ENCODE assay signal across 1 cellular context in the genomic region with DNA sequence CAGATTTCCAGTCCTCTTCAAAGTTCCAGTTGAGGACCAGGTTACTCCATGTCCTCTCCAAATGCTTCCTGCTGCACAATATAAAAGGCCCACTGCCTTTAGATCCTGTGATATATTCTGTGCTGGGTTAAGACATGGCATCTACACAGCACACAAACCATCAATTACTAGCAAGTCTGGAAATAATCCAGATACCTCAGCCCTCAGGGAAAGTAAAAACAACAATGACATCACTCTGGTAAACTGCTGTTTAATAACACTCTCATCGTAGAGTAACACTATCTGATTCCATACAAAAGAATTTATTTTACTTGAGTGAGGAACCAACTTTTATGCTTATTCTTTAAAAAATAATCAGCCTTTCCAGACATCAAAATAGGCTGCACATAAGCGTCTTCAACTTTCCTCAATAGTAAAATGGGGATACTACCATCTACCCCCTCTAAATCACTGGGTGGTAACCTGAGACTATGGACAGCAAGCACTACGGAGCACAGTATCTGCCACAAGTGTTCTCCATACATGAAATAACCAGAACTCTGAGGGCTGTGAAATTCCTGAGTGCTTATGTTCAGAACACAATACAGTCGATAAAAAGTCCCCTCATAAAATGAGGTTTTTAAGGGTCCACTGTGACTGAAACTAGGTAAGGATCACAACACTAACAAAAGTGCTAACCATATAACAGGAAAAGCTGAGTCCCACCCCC.
TF ChIP-seq lines count a peak whose summit lies in the region.

No MANE protein-coding gene starts in this region.

TF ChIP-seq in HEK293, 187 proteins besides CTCF, POLR2A, EP300 and RAD21 (continued from another document and continues in another):
- TF ChIP-seq ZNF274 (IDR thresholded peaks at IDR 0.05; ENCODE audit: low read length) (no peak), ZNF274 (tag by site-specific recombination; IDR thresholded peaks at IDR 0.05; ENCODE audit: borderline replicate concordance) (no peak), IKZF3 (tag by site-specific recombination; IDR thresholded peaks at IDR 0.05) (peak; percentile 87), ZNF623 (tag by site-specific recombination; IDR thresholded peaks at IDR 0.05) (no peak), OSR2 (tag by site-specific recombination; IDR thresholded peaks at IDR 0.05) (0 out of 2 replicates have a peak, but pooled peaks have one; percentile 33), ZNF416 (tag by site-specific recombination; IDR thresholded peaks at IDR 0.05) (no peak), ZNF530 (tag by site-specific recombination; IDR thresholded peaks at IDR 0.05; ENCODE audit: low read depth) (no peak), MYNN (tag by site-specific recombination; IDR thresholded peaks at IDR 0.05; ENCODE audit: borderline replicate concordance) (no peak), ZNF654 (tag by site-specific recombination; IDR thresholded peaks at IDR 0.05; ENCODE audit: low read depth) (no peak), SP7 (tag by site-specific recombination; IDR thresholded peaks at IDR 0.05) (peak; percentile 94), GLI2 (tag by site-specific recombination; IDR thresholded peaks at IDR 0.05; ENCODE audit: borderline replicate concordance, low read depth) (no peak), ZFP69B (tag by site-specific recombination; IDR thresholded peaks at IDR 0.05) (0 out of 2 replicates have a peak, but pooled peaks have one; percentile 23), ZNF561 (tag by site-specific recombination; IDR thresholded peaks at IDR 0.05; ENCODE audit: borderline replicate concordance) (no peak), ZNF785 (tag by site-specific recombination; IDR thresholded peaks at IDR 0.05) (no peak), ZNF629 (tag by site-specific recombination; IDR thresholded peaks at IDR 0.05) (peak; percentile 85), ZNF10 (tag by site-specific recombination; IDR thresholded peaks at IDR 0.05) (0 out of 2 replicates have a peak, but pooled peaks have one; percentile 20), ZNF792 (tag by site-specific recombination; IDR thresholded peaks at IDR 0.05) (no peak), ZEB2 (tag by site-specific recombination; IDR thresholded peaks at IDR 0.05) (peak; percentile 78), ZNF514 (tag by site-specific recombination; IDR thresholded peaks at IDR 0.05) (no peak), ZBTB21 (tag by site-specific recombination; IDR thresholded peaks at IDR 0.05) (peak; percentile 72), ZBTB17 (tag by site-specific recombination; IDR thresholded peaks at IDR 0.05) (peak; percentile 71), ZXDB (tag by site-specific recombination; IDR thresholded peaks at IDR 0.05) (peak; percentile 69), ZNF585B (tag by site-specific recombination; IDR thresholded peaks at IDR 0.05) (no peak), KLF8 (tag by site-specific recombination; IDR thresholded peaks at IDR 0.05) (0 out of 2 replicates have a peak, but pooled peaks have one; percentile 44), ZNF112 (tag by site-specific recombination; IDR thresholded peaks at IDR 0.05) (no peak), ZNF555 (tag by site-specific recombination; conservative IDR thresholded peaks at IDR 0.05) (no peak), YY1 (tag by site-specific recombination; IDR thresholded peaks at IDR 0.05) (no peak), RBAK (tag by site-specific recombination; IDR thresholded peaks at IDR 0.05) (no peak)
- TF ChIP-seq, protein P1, sequence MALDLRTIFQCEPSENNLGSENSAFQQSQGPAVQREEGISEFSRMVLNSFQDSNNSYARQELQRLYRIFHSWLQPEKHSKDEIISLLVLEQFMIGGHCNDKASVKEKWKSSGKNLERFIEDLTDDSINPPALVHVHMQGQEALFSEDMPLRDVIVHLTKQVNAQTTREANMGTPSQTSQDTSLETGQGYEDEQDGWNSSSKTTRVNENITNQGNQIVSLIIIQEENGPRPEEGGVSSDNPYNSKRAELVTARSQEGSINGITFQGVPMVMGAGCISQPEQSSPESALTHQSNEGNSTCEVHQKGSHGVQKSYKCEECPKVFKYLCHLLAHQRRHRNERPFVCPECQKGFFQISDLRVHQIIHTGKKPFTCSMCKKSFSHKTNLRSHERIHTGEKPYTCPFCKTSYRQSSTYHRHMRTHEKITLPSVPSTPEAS (tag by site-specific recombination; IDR thresholded peaks at IDR 0.05), result no peak
- TF ChIP-seq, protein P2, sequence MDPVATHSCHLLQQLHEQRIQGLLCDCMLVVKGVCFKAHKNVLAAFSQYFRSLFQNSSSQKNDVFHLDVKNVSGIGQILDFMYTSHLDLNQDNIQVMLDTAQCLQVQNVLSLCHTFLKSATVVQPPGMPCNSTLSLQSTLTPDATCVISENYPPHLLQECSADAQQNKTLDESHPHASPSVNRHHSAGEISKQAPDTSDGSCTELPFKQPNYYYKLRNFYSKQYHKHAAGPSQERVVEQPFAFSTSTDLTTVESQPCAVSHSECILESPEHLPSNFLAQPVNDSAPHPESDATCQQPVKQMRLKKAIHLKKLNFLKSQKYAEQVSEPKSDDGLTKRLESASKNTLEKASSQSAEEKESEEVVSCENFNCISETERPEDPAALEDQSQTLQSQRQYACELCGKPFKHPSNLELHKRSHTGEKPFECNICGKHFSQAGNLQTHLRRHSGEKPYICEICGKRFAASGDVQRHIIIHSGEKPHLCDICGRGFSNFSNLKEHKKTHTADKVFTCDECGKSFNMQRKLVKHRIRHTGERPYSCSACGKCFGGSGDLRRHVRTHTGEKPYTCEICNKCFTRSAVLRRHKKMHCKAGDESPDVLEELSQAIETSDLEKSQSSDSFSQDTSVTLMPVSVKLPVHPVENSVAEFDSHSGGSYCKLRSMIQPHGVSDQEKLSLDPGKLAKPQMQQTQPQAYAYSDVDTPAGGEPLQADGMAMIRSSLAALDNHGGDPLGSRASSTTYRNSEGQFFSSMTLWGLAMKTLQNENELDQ (tag by site-specific recombination; IDR thresholded peaks at IDR 0.05; ENCODE audit: low read depth), result no peak
- TF ChIP-seq, protein P3, sequence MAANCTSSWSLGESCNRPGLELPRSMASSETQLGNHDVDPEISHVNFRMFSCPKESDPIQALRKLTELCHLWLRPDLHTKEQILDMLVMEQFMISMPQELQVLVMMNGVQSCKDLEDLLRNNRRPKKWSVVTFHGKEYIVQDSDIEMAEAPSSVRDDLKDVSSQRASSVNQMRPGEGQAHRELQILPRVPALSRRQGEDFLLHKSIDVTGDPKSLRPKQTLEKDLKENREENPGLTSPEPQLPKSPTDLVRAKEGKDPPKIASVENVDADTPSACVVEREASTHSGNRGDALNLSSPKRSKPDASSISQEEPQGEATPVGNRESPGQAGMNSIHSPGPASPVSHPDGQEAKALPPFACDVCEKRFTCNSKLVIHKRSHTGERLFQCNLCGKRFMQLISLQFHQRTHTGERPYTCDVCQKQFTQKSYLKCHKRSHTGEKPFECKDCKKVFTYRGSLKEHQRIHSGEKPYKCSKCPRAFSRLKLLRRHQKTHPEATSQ (tag by site-specific recombination; IDR thresholded peaks at IDR 0.05), result no peak
- TF ChIP-seq, protein P4, sequence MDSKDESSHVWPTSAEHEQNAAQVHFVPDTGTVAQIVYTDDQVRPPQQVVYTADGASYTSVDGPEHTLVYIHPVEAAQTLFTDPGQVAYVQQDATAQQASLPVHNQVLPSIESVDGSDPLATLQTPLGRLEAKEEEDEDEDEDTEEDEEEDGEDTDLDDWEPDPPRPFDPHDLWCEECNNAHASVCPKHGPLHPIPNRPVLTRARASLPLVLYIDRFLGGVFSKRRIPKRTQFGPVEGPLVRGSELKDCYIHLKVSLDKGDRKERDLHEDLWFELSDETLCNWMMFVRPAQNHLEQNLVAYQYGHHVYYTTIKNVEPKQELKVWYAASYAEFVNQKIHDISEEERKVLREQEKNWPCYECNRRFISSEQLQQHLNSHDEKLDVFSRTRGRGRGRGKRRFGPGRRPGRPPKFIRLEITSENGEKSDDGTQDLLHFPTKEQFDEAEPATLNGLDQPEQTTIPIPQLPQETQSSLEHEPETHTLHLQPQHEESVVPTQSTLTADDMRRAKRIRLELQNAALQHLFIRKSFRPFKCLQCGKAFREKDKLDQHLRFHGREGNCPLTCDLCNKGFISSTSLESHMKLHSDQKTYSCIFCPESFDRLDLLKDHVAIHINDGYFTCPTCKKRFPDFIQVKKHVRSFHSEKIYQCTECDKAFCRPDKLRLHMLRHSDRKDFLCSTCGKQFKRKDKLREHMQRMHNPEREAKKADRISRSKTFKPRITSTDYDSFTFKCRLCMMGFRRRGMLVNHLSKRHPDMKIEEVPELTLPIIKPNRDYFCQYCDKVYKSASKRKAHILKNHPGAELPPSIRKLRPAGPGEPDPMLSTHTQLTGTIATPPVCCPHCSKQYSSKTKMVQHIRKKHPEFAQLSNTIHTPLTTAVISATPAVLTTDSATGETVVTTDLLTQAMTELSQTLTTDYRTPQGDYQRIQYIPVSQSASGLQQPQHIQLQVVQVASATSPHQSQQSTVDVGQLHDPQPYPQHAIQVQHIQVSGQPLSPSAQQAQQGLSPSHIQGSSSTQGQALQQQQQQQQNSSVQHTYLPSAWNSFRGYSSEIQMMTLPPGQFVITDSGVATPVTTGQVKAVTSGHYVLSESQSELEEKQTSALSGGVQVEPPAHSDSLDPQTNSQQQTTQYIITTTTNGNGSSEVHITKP (tag by site-specific recombination; IDR thresholded peaks at IDR 0.05), result peak; percentile 50
- TF ChIP-seq, protein P5, sequence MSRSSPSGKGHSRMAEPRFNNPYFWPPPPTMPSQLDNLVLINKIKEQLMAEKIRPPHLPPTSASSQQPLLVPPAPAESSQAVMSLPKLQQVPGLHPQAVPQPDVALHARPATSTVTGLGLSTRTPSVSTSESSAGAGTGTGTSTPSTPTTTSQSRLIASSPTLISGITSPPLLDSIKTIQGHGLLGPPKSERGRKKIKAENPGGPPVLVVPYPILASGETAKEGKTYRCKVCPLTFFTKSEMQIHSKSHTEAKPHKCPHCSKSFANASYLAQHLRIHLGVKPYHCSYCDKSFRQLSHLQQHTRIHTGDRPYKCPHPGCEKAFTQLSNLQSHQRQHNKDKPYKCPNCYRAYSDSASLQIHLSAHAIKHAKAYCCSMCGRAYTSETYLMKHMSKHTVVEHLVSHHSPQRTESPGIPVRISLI (tag by site-specific recombination; IDR thresholded peaks at IDR 0.05), result no peak
- TF ChIP-seq, protein P6, sequence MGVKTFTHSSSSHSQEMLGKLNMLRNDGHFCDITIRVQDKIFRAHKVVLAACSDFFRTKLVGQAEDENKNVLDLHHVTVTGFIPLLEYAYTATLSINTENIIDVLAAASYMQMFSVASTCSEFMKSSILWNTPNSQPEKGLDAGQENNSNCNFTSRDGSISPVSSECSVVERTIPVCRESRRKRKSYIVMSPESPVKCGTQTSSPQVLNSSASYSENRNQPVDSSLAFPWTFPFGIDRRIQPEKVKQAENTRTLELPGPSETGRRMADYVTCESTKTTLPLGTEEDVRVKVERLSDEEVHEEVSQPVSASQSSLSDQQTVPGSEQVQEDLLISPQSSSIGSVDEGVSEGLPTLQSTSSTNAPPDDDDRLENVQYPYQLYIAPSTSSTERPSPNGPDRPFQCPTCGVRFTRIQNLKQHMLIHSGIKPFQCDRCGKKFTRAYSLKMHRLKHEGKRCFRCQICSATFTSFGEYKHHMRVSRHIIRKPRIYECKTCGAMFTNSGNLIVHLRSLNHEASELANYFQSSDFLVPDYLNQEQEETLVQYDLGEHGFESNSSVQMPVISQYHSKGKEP (tag by site-specific recombination; IDR thresholded peaks at IDR 0.05), result no peak
- TF ChIP-seq, protein P7, sequence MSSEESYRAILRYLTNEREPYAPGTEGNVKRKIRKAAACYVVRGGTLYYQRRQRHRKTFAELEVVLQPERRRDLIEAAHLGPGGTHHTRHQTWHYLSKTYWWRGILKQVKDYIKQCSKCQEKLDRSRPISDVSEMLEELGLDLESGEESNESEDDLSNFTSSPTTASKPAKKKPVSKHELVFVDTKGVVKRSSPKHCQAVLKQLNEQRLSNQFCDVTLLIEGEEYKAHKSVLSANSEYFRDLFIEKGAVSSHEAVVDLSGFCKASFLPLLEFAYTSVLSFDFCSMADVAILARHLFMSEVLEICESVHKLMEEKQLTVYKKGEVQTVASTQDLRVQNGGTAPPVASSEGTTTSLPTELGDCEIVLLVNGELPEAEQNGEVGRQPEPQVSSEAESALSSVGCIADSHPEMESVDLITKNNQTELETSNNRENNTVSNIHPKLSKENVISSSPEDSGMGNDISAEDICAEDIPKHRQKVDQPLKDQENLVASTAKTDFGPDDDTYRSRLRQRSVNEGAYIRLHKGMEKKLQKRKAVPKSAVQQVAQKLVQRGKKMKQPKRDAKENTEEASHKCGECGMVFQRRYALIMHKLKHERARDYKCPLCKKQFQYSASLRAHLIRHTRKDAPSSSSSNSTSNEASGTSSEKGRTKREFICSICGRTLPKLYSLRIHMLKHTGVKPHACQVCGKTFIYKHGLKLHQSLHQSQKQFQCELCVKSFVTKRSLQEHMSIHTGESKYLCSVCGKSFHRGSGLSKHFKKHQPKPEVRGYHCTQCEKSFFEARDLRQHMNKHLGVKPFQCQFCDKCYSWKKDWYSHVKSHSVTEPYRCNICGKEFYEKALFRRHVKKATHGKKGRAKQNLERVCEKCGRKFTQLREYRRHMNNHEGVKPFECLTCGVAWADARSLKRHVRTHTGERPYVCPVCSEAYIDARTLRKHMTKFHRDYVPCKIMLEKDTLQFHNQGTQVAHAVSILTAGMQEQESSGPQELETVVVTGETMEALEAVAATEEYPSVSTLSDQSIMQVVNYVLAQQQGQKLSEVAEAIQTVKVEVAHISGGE (tag by site-specific recombination; conservative IDR thresholded peaks at IDR 0.05; ENCODE audit: low read depth), result no peak
- TF ChIP-seq, protein P8, sequence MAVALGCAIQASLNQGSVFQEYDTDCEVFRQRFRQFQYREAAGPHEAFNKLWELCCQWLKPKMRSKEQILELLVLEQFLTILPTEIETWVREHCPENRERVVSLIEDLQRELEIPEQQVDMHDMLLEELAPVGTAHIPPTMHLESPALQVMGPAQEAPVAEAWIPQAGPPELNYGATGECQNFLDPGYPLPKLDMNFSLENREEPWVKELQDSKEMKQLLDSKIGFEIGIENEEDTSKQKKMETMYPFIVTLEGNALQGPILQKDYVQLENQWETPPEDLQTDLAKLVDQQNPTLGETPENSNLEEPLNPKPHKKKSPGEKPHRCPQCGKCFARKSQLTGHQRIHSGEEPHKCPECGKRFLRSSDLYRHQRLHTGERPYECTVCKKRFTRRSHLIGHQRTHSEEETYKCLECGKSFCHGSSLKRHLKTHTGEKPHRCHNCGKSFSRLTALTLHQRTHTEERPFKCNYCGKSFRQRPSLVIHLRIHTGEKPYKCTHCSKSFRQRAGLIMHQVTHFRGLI (tag by site-specific recombination; IDR thresholded peaks at IDR 0.05), result no peak
- TF ChIP-seq, protein P9, sequence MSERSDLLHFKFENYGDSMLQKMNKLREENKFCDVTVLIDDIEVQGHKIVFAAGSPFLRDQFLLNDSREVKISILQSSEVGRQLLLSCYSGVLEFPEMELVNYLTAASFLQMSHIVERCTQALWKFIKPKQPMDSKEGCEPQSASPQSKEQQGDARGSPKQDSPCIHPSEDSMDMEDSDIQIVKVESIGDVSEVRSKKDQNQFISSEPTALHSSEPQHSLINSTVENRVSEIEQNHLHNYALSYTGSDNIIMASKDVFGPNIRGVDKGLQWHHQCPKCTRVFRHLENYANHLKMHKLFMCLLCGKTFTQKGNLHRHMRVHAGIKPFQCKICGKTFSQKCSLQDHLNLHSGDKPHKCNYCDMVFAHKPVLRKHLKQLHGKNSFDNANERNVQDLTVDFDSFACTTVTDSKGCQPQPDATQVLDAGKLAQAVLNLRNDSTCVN (tag by site-specific recombination; optimal IDR thresholded peaks at IDR 0.05), result no peak
- TF ChIP-seq, protein P10, sequence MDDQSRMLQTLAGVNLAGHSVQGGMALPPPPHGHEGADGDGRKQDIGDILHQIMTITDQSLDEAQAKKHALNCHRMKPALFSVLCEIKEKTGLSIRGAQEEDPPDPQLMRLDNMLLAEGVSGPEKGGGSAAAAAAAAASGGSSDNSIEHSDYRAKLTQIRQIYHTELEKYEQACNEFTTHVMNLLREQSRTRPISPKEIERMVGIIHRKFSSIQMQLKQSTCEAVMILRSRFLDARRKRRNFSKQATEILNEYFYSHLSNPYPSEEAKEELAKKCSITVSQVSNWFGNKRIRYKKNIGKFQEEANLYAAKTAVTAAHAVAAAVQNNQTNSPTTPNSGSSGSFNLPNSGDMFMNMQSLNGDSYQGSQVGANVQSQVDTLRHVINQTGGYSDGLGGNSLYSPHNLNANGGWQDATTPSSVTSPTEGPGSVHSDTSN (CRISPR knock-in tag; IDR thresholded peaks at IDR 0.05), result no peak
